Comparison of ENCODE assay signal across 1 cellular context in genomic region chr11:8714622-8715225, GRCh38.
TF ChIP-seq lines count a peak whose summit lies in the region.

No MANE protein-coding gene starts in this region.

TF ChIP-seq in endothelial cell of umbilical vein, 7 proteins besides CTCF, POLR2A, EP300 and RAD21:
- TF ChIP-seq MAX (IDR thresholded peaks at IDR 0.05; ENCODE audit: insufficient read depth, insufficient read length) (no peak), FOS (IDR thresholded peaks at IDR 0.05; ENCODE audit: borderline replicate concordance, insufficient read depth, low read length) (peak; percentile 28)
